In genomic region chr3:51642462-51642861, GRCh38 we compare ENCODE assay signal across 1 cellular context.
TF ChIP-seq lines count a peak whose summit lies in the region.

No MANE protein-coding gene starts in this region.

TF ChIP-seq in SK-N-SH treated with all-trans-retinoic acid at 6 μM for 48 hours, 23 proteins besides CTCF, POLR2A, EP300 and RAD21 (continued from another document):
- TF ChIP-seq CREB5 (CRISPR knock-in tag; IDR thresholded peaks at IDR 0.05; ENCODE audit: low read depth), result no peak
